ENCODE assay signal across 10 cellular contexts in the genomic region with DNA sequence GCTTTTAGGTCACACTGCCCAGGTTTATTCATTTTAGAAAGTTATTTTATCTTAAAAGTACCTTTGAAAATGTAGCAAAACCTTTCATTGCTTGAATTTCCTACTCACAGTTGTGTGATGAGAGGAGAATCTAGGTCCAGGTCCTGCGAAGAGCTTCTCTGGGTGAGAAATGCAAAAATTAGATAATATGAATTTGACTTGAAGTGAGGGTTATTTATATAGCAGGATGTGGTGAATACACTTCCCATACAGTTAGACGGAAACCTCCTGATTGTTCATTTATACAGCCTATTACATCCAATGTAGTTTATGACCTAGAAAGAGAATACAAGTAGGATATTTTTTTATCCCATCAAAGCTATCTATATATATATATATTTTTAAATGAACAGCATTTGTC. TPM values are rescaled to one million over a fixed set of nuclear protein-coding genes. Genes with fewer than 3 reads are reported as not detected.
DNase-seq lines count a peak whose midpoint lies in the region; ATAC-seq, FAIRE-seq and TF ChIP-seq lines count a peak whose summit lies in the region.
"Had no signal": no experiment of that assay in that cellular context is flagged by ENCODE, and none has a peak within 500 bp of the region (broad histone marks: within the 10 kb centered on the region; RNA-seq: fewer than 3 reads in every experiment).

No MANE protein-coding gene starts in this region.

- no peak overlapping the region for H3K27ac ChIP-seq in stomach

- no peak overlapping the region for H3K4me3 Mint-ChIP-seq in T-helper 17 cell

- ATAC-seq in GM19468 (IDR thresholded peaks at IDR 0.05; ENCODE audit: extremely low read depth, unreplicated experiment) (peak; percentile 42), HG03469 (IDR thresholded peaks at IDR 0.05; ENCODE audit: unreplicated experiment) (peak; percentile 81), T-helper 17 cell (no peak)
- ATAC-seq: activated CD4-positive, CD25-positive, alpha-beta regulatory T cell treated with anti-CD3 and anti-CD28 coated beads, Interleukin-2, amount 50 U/mL, for 24 hours had no signal

- 58 to 70% (median 63%) methylated on average over 2 of the region's 2 CpGs for WGBS in stomach, 5 donors

- FAIRE-seq in D721Med (lab: Jason Lieb, UNC) = no peak

- DNase-seq in GM12865 (ENCODE audit: low read depth) = peak; percentile 49
- peak; percentile 8 for DNase-seq in SW480 (ENCODE audit: low spot score)
- DNase-seq in T-helper 17 cell = no peak
- no peak for DNase-seq in D721Med (ENCODE audit: insufficient read length, low spot score)
- DNase-seq in hypothalamus (lab: John Stamatoyannopoulos, UW) = no peak
- DNase-seq in stomach = no peak
- DNase-seq: anterior cingulate cortex had no signal

- intact Hi-C loops in stomach (cut with DNase I; ENCODE audit: low total_unique reads) = loop anchor here (10.0 kb wide), 1 partner anchor 1020 kb away; no protein-coding TSS in a partner anchor

- H3K27me3 Mint-ChIP-seq in T-helper 17 cell = no peaks in the 10 kb centered on the region

- H3K36me3 ChIP-seq in stomach = no peaks in the 10 kb centered on the region

- peaks cover 3% of the 10 kb centered on the region for H3K36me3 Mint-ChIP-seq in T-helper 17 cell (ENCODE audit: low read depth)

- TF ChIP-seq POLR2A in stomach (IDR thresholded peaks at IDR 0.05) = no peak

- no peak for TF ChIP-seq EP300 in stomach (IDR thresholded peaks at IDR 0.05)

- H3K27me3 ChIP-seq in stomach = no peaks in the 10 kb centered on the region

- peaks cover 7% of the 10 kb centered on the region for H3K4me1 Mint-ChIP-seq in T-helper 17 cell

- no peak overlapping the region for H3K27ac Mint-ChIP-seq in T-helper 17 cell

- H3K4me3 ChIP-seq in GM12865 (ENCODE audit: low read depth, low read length) (no peak overlapping the region), stomach (no peak overlapping the region)

- TF ChIP-seq CTCF in GM12865 (IDR thresholded peaks at IDR 0.05; ENCODE audit: insufficient read depth, low read depth, low read length, missing control alignments) (no peak), D721Med (IDR thresholded peaks at IDR 0.05; ENCODE audit: insufficient read depth, missing control alignments) (no peak), stomach (IDR thresholded peaks at IDR 0.05) (no peak)

- H3K4me1 ChIP-seq in stomach = peaks cover 0 to 12% (median 4%) of the 10 kb centered on the region in 4 donors

- H3K9me3 ChIP-seq in T-helper 17 cell (ENCODE audit: control insufficient read depth, low read length, poor library complexity, severe bottlenecking) (no peaks in the 10 kb centered on the region), stomach (no peaks in the 10 kb centered on the region)

RNA-seq across cellular contexts. Expression of a gene that starts 30.5 kb away (rescaled TPM):
- total RNA-seq in T-helper 17 cell (10 to 100 TPM; 23.0 to 23.7 TPM), stomach (10 to 100 TPM in 4 of 5 donors, 1 to 10 TPM in 1; 5.2 to 36.7 (median 21.6) TPM)
- 1 to 10 TPM; 3.4 to 4.4 (median 4.4) TPM for polyA plus RNA-seq in stomach

Comparison
In these comparisons a context has a peak if more than half of its experiments do, and no peak if none do; other contexts are left out.
1. DNase-seq: peak in GM12865 (single experiment) and SW480 (single experiment); none in T-helper 17 cell (0 of 3), D721Med (single experiment), hypothalamus (0 of 51) and stomach (single experiment).